ENCODE assay signal across 26 cellular contexts in the genomic region with DNA sequence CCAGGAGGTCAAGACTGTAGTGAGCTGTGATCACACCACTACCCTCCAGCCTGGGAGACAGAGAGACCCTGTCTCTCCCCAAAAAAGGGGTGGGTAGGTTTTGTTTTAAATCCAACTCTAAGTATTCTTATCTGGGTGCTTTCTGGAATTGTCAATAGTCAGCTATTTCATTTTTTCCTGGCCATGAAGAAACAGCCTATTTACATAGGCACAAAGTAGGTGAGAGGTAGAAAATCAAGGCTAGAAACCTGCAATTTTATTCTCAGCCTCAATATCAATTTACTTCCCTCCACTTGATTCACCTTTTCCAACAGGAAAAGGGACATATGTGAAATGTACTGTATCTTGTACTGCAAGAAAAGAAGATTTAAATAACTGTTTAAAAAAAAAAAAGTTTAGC.
"Had no signal": no experiment of that assay in that cellular context is flagged by ENCODE, and none has a peak within 500 bp of the region (broad histone marks: within the 10 kb centered on the region; RNA-seq: fewer than 3 reads in every experiment).

No MANE protein-coding gene starts in this region.

- H3K27ac Mint-ChIP-seq: nephron; stimulated activated memory B cell treated with anti-CD40 and anti-IgM and Interleukin-4, amounts not matched to agents 10 μg/mL and 1 μg/mL and 100 μg/mL, for 72 hours; stimulated activated naive CD8-positive, alpha-beta T cell treated with anti-CD3 and anti-CD28 coated beads, Interleukin-15, amount 100 ng/mL, for 72 hours; type B pancreatic cell had no signal

- DNase-seq: heart right ventricle; islet precursor cell; left ventricle myocardium superior; lower lobe of right lung; mammary epithelial cell; mesenchymal stem cell; naive thymus-derived CD8-positive, alpha-beta T cell; ovary; posterior cingulate gyrus; retina; right cardiac atrium; stimulated activated CD4-positive, alpha-beta T cell treated with anti-CD3 and anti-CD28 coated beads, Interleukin-1b, Interleukin-23, amount 100 ng/mL, for 48 hours; stimulated activated CD4-positive, alpha-beta T cell treated with anti-CD3 and anti-CD28 coated beads, Interleukin-2, amount 100 ng/mL, for 48 hours; stimulated activated CD4-positive, alpha-beta T cell treated with anti-CD3 and anti-CD28 coated beads, Interleukin-4, amount 100 ng/mL, for 4 hours; stimulated activated CD8-positive, alpha-beta memory T cell treated with anti-CD3 and anti-CD28 coated beads, Interleukin-4, amount 100 ng/mL, for 48 hours; stimulated activated naive CD4-positive, alpha-beta T cell treated with Interleukin-2 at 50 U/mL for 16 hours; stimulated activated naive CD8-positive, alpha-beta T cell treated with anti-CD3 and anti-CD28 coated beads, Interleukin-15, amount 100 ng/mL, for 72 hours; substantia nigra; uterus had no signal

- H3K4me1 ChIP-seq: lower lobe of right lung, prostate gland, uterus had no signal

- H3K4me3 Mint-ChIP-seq: naive thymus-derived CD8-positive, alpha-beta T cell; nephron; stimulated activated memory B cell treated with anti-CD40 and anti-IgM and Interleukin-4, amounts not matched to agents 10 μg/mL and 1 μg/mL and 100 μg/mL, for 72 hours; stimulated activated naive CD8-positive, alpha-beta T cell treated with anti-CD3 and anti-CD28 coated beads, Interleukin-15, amount 100 ng/mL, for 72 hours; type B pancreatic cell had no signal

- H3K4me3 ChIP-seq: heart right ventricle, hepatocyte, lower lobe of right lung, ovary, prostate gland, smooth muscle cell, tibial nerve, uterus had no signal

- H3K9me3 Mint-ChIP-seq: naive thymus-derived CD8-positive, alpha-beta T cell; stimulated activated memory B cell treated with anti-CD40 and anti-IgM and Interleukin-4, amounts not matched to agents 10 μg/mL and 1 μg/mL and 100 μg/mL, for 72 hours; stimulated activated naive CD8-positive, alpha-beta T cell treated with anti-CD3 and anti-CD28 coated beads, Interleukin-15, amount 100 ng/mL, for 72 hours had no signal

- H3K4me2 ChIP-seq: hepatocyte, smooth muscle cell had no signal

- H3K27me3 ChIP-seq: heart right ventricle, hepatocyte, ovary, tibial nerve, uterus had no signal

- H3K27ac ChIP-seq: heart right ventricle, hepatocyte, lower lobe of right lung, ovary, prostate gland, tibial nerve, uterus had no signal

- H3K27me3 Mint-ChIP-seq: naive thymus-derived CD8-positive, alpha-beta T cell; stimulated activated memory B cell treated with anti-CD40 and anti-IgM and Interleukin-4, amounts not matched to agents 10 μg/mL and 1 μg/mL and 100 μg/mL, for 72 hours; stimulated activated naive CD8-positive, alpha-beta T cell treated with anti-CD3 and anti-CD28 coated beads, Interleukin-15, amount 100 ng/mL, for 72 hours; type B pancreatic cell had no signal

- H3K9me3 ChIP-seq: lower lobe of right lung, ovary, prostate gland, tibial nerve, uterus had no signal

- ATAC-seq: heart right ventricle; left ventricle myocardium superior; lower lobe of right lung; naive thymus-derived CD8-positive, alpha-beta T cell; right cardiac atrium; stimulated activated memory B cell treated with anti-CD40 and anti-IgM and Interleukin-4, amounts not matched to agents 10 μg/mL and 1 μg/mL and 100 μg/mL, for 72 hours; stimulated activated naive CD8-positive, alpha-beta T cell treated with anti-CD3 and anti-CD28 coated beads, Interleukin-15, amount 100 ng/mL, for 72 hours had no signal

- H3K36me3 ChIP-seq: heart right ventricle, lower lobe of right lung, ovary, prostate gland, tibial nerve, uterus had no signal
